ENCODE assay signal across 12 cellular contexts in genomic region chr2:230932556-230933511, GRCh38. TPM values are rescaled to one million over a fixed set of nuclear protein-coding genes. Genes with fewer than 3 reads are reported as not detected.
DNase-seq lines count a peak whose midpoint lies in the region; ATAC-seq and TF ChIP-seq lines count a peak whose summit lies in the region.
"Had no signal": no experiment of that assay in that cellular context is flagged by ENCODE, and none has a peak within 500 bp of the region (broad histone marks: within the 10 kb centered on the region; RNA-seq: fewer than 3 reads in every experiment).

No MANE protein-coding gene starts in this region.

- ATAC-seq in activated CD4-positive, alpha-beta T cell treated with anti-CD3 and anti-CD28 coated beads for 36 hours: peak; percentile 40
- ATAC-seq in upper lobe of left lung (ENCODE audit: low FRiP score in 2 of 2) (peak; percentile 24 to 86), HG02840 (IDR thresholded peaks at IDR 0.05; ENCODE audit: low FRiP score, unreplicated experiment) (no peak)

- POLR2A ChIA-PET in activated CD4-positive, alpha-beta T cell treated with anti-CD3 and anti-CD28 coated beads for 36 hours (lab: Charles Lee): no interaction called here
- POLR2A ChIA-PET in activated CD4-positive, alpha-beta T cell treated with anti-CD3 and anti-CD28 coated beads, Interleukin-2, amount 10 ng/mL, durations not matched to agents 7 days and 5 days (lab: Charles Lee): no interaction called here

- no peak for TF ChIP-seq CTCF in coronary artery (IDR thresholded peaks at IDR 0.05)
- TF ChIP-seq CTCF in liver (IDR thresholded peaks at IDR 0.05; ENCODE audit: low read depth, low read length, missing input control): no peak
- no peak for TF ChIP-seq CTCF in upper lobe of left lung (IDR thresholded peaks at IDR 0.05)

- H3K36me3 Mint-ChIP-seq in activated CD4-positive, alpha-beta T cell treated with anti-CD3 and anti-CD28 coated beads for 36 hours (ENCODE audit: low read depth): peaks cover 11% of the 10 kb centered on the region
- peaks cover 5% of the 10 kb centered on the region for H3K36me3 Mint-ChIP-seq in activated CD4-positive, alpha-beta T cell treated with anti-CD3 and anti-CD28 coated beads, Interleukin-2, amount 10 ng/mL, durations not matched to agents 7 days and 5 days (ENCODE audit: low read depth)

- H3K36me3 ChIP-seq in liver (ENCODE audit: control insufficient read depth in 4 of 4, insufficient read depth in 3 of 4, low read depth in 1 of 4, low read length in 3 of 4) (no peaks in the 10 kb centered on the region), upper lobe of left lung (no peaks in the 10 kb centered on the region)
- H3K36me3 ChIP-seq: tibial nerve had no signal

- peak overlapping the region in 1 of 2 donors; percentile 54 for H3K27ac ChIP-seq in coronary artery
- H3K27ac ChIP-seq in liver (ENCODE audit: low read depth in 1 of 2, low read length in 2 of 2): no peak overlapping the region
- H3K27ac ChIP-seq in upper lobe of left lung: no peak overlapping the region

- no peak overlapping the region for H3K9ac ChIP-seq in liver (ENCODE audit: low read depth in 1 of 2, low read length in 2 of 2)

- DNase-seq in activated CD4-positive, alpha-beta T cell treated with anti-CD3 and anti-CD28 coated beads for 36 hours: no peak
- no peak for DNase-seq in activated CD4-positive, alpha-beta T cell treated with anti-CD3 and anti-CD28 coated beads, Interleukin-2, amount 10 ng/mL, durations not matched to agents 7 days and 5 days
- DNase-seq in coronary artery (ENCODE audit: low spot score) (peak; percentile 73), upper lobe of left lung (peak; percentile 43 to 61), NCI-H526 (lab: John Stamatoyannopoulos, UW) (no peak), NCI-H2227 treated with DMSO at 0.1 percent for 48 hours (lab: John Stamatoyannopoulos, UW) (no peak)
- DNase-seq: NCI-H1694 treated with DMSO at 0.1 percent for 48 hours had no signal

- peaks cover 12% of the 10 kb centered on the region for H3K27me3 Mint-ChIP-seq in activated CD4-positive, alpha-beta T cell treated with anti-CD3 and anti-CD28 coated beads for 36 hours
- peaks cover 4% of the 10 kb centered on the region for H3K27me3 Mint-ChIP-seq in activated CD4-positive, alpha-beta T cell treated with anti-CD3 and anti-CD28 coated beads, Interleukin-2, amount 10 ng/mL, durations not matched to agents 7 days and 5 days

- no peaks in the 10 kb centered on the region for H3K27me3 ChIP-seq in liver (ENCODE audit: control insufficient read depth in 4 of 4, insufficient read depth in 4 of 4, low read length in 3 of 4)
- H3K27me3 ChIP-seq in upper lobe of left lung: no peaks in the 10 kb centered on the region

- peaks cover 17% of the 10 kb centered on the region for H3K9me3 Mint-ChIP-seq in activated CD4-positive, alpha-beta T cell treated with anti-CD3 and anti-CD28 coated beads for 36 hours (ENCODE audit: low read depth)
- peaks cover 15% of the 10 kb centered on the region for H3K9me3 Mint-ChIP-seq in activated CD4-positive, alpha-beta T cell treated with anti-CD3 and anti-CD28 coated beads, Interleukin-2, amount 10 ng/mL, durations not matched to agents 7 days and 5 days

- TF ChIP-seq POLR2A in upper lobe of left lung (IDR thresholded peaks at IDR 0.05): no peak

- peaks cover 7% of the 10 kb centered on the region for H3K4me1 Mint-ChIP-seq in activated CD4-positive, alpha-beta T cell treated with anti-CD3 and anti-CD28 coated beads for 36 hours
- peaks cover 11% of the 10 kb centered on the region for H3K4me1 Mint-ChIP-seq in activated CD4-positive, alpha-beta T cell treated with anti-CD3 and anti-CD28 coated beads, Interleukin-2, amount 10 ng/mL, durations not matched to agents 7 days and 5 days

- H3K27ac Mint-ChIP-seq in activated CD4-positive, alpha-beta T cell treated with anti-CD3 and anti-CD28 coated beads for 36 hours: no peak overlapping the region
- H3K27ac Mint-ChIP-seq in activated CD4-positive, alpha-beta T cell treated with anti-CD3 and anti-CD28 coated beads, Interleukin-2, amount 10 ng/mL, durations not matched to agents 7 days and 5 days: no peak overlapping the region
- H3K27ac Mint-ChIP-seq: T-helper 1 cell treated with Interleukin-12 subunit alpha and Interleukin-12 subunit beta and Interleukin-4 antibody, amounts not matched to agents 30 μg/mL and 1 μg/mL, for 36 hours had no signal

- no peak overlapping the region for H3K4me3 Mint-ChIP-seq in activated CD4-positive, alpha-beta T cell treated with anti-CD3 and anti-CD28 coated beads for 36 hours
- H3K4me3 Mint-ChIP-seq in activated CD4-positive, alpha-beta T cell treated with anti-CD3 and anti-CD28 coated beads, Interleukin-2, amount 10 ng/mL, durations not matched to agents 7 days and 5 days: no peak overlapping the region
- H3K4me3 Mint-ChIP-seq: T-helper 1 cell treated with Interleukin-12 subunit alpha and Interleukin-12 subunit beta and Interleukin-4 antibody, amounts not matched to agents 30 μg/mL and 1 μg/mL, for 36 hours had no signal

- intact Hi-C loops in activated CD4-positive, alpha-beta T cell treated with anti-CD3 and anti-CD28 coated beads for 36 hours (cut with DNase I, micrococcal nuclease): no loop called here

- H3K4me3 ChIP-seq in coronary artery (no peak overlapping the region), liver (ENCODE audit: low read depth in 1 of 3, low read length in 3 of 3) (no peak overlapping the region), upper lobe of left lung (no peak overlapping the region)
- H3K4me3 ChIP-seq: tibial nerve had no signal

- CTCF ChIA-PET in activated CD4-positive, alpha-beta T cell treated with anti-CD3 and anti-CD28 coated beads for 36 hours (lab: Charles Lee): interaction anchor here (1.6 kb wide), 1 partner anchor 109 kb away, joined by 4 read pairs; no protein-coding TSS in a partner anchor
- CTCF ChIA-PET in activated CD4-positive, alpha-beta T cell treated with anti-CD3 and anti-CD28 coated beads, Interleukin-2, amount 10 ng/mL, durations not matched to agents 7 days and 5 days (lab: Charles Lee): interaction anchor here (0.6 to 1.4 kb wide), 4 partner anchors 10 to 825 kb away, joined by 3 read pairs; no protein-coding TSS in a partner anchor

- H3K9me3 ChIP-seq in liver (ENCODE audit: control insufficient read depth in 4 of 4, low read length in 3 of 4) (peaks cover 0 to 7% (median 3%) of the 10 kb centered on the region in 4 donors), upper lobe of left lung (peaks cover 0 to 10% (median 4%) of the 10 kb centered on the region in 4 donors)

- no peak for TF ChIP-seq EP300 in upper lobe of left lung (IDR thresholded peaks at IDR 0.05)

- TF ChIP-seq RAD21 in liver (IDR thresholded peaks at IDR 0.05): no peak

- WGBS in liver: 77% methylated on average over 22 of the region's 22 CpGs
- 61 to 66% methylated on average over 22 of the region's 22 CpGs for WGBS in upper lobe of left lung, 2 donors

- H3K4me1 ChIP-seq in liver (ENCODE audit: control insufficient read depth in 4 of 4, insufficient read depth in 4 of 4, low read length in 3 of 4) (no peaks in the 10 kb centered on the region), upper lobe of left lung (peaks cover 0 to 18% (median 5%) of the 10 kb centered on the region in 4 donors)

TF ChIP-seq in liver, 16 proteins besides CTCF, POLR2A, EP300 and RAD21:
- no peak for TF ChIP-seq ATF3 (IDR thresholded peaks at IDR 0.05)
- no peak for TF ChIP-seq REST (IDR thresholded peaks at IDR 0.05)
- TF ChIP-seq NR2F2 (IDR thresholded peaks at IDR 0.05): peak; percentile 93
- no peak for TF ChIP-seq FOXA1 (IDR thresholded peaks at IDR 0.05)
- TF ChIP-seq SP1 (IDR thresholded peaks at IDR 0.05): peak; percentile 39
- peak in 1 of 2 donors; percentile 17 for TF ChIP-seq RXRA (IDR thresholded peaks at IDR 0.05)

RNA-seq across cellular contexts. Expression of gene GPR55, which starts 7.8 kb away (rescaled TPM):
- total RNA-seq in activated CD4-positive, alpha-beta T cell treated with anti-CD3 and anti-CD28 coated beads for 36 hours: 1 to 10 TPM; 3.6 to 4.0 TPM
- total RNA-seq in activated CD4-positive, alpha-beta T cell treated with anti-CD3 and anti-CD28 coated beads, Interleukin-2, amount 10 ng/mL, durations not matched to agents 7 days and 5 days: 1 to 10 TPM; 9.2 to 9.4 TPM
- under 1 TPM; 0.05 to 0.17 TPM for total RNA-seq in liver
- polyA plus RNA-seq in liver: under 1 TPM in 1 of 2 donors, not detected in 1; 0.10 TPM
- under 1 TPM in 4 of 6 donors, not detected in 2; 0.15 to 0.84 (median 0.52) TPM for total RNA-seq in upper lobe of left lung
- polyA plus RNA-seq: AG04450 had no signal

Comparison
In these comparisons a context has a peak if more than half of its experiments do, and no peak if none do; other contexts are left out.
1. DNase-seq: peak in coronary artery (single experiment) and upper lobe of left lung (2 of 2); none in activated CD4-positive, alpha-beta T cell treated with anti-CD3 and anti-CD28 coated beads for 36 hours (single experiment), activated CD4-positive, alpha-beta T cell treated with anti-CD3 and anti-CD28 coated beads, Interleukin-2, amount 10 ng/mL, durations not matched to agents 7 days and 5 days (single experiment), NCI-H526 (0 of 2) and NCI-H2227 treated with DMSO at 0.1 percent for 48 hours (single experiment).